15 cellular contexts compared by ENCODE assay signal in the genomic region with DNA sequence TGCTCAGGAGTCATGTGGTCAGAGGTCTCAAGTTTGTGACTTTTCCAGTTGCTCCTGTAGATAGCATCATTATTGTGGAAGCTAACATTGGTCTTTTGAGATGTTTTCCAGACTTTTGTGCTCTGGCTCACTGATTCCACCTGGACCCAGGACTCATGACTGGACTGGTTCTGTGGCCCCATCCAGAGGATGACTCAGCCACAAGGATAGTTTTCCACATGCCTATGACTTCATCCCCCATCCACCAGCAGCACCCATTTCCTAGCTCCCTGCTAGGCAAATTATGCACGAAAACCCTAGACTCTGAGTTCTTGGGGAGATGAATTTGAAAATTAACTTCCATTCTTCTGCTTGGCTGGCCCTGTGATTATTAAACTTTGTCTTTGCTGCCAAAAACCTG.
A peak's percentile ranks its signal among the peaks of the same experiment; 100 is the strongest.
DNase-seq lines count a peak whose midpoint lies in the region; ATAC-seq, FAIRE-seq and TF ChIP-seq lines count a peak whose summit lies in the region.
"Had no signal": no experiment of that assay in that cellular context is flagged by ENCODE, and none has a peak within 500 bp of the region (broad histone marks: within the 10 kb centered on the region; RNA-seq: fewer than 3 reads in every experiment).

No MANE protein-coding gene starts in this region.

- no peaks in the 10 kb centered on the region for H3K27me3 ChIP-seq in breast epithelium
- no peaks in the 10 kb centered on the region for H3K27me3 ChIP-seq in foreskin keratinocyte

- no peaks in the 10 kb centered on the region for H3K9me3 Mint-ChIP-seq in MCF 10A (ENCODE audit: unreplicated experiment)
- H3K9me3 Mint-ChIP-seq in chondrocyte (ENCODE audit: low read depth), result peaks cover 57% of the 10 kb centered on the region

- ATAC-seq in foreskin keratinocyte (peak; percentile 96), HG03354 (IDR thresholded peaks at IDR 0.05; ENCODE audit: poor library complexity, severe bottlenecking, unreplicated experiment) (no peak), GM21515 (IDR thresholded peaks at IDR 0.05; ENCODE audit: unreplicated experiment) (no peak)
- ATAC-seq: GM12878, HCT116 had no signal

- no peaks in the 10 kb centered on the region for H3K36me3 ChIP-seq in breast epithelium

- no peak overlapping the region for H3K27ac Mint-ChIP-seq in MCF 10A (ENCODE audit: low read depth, unreplicated experiment)
- no peak overlapping the region for H3K27ac Mint-ChIP-seq in chondrocyte (ENCODE audit: unreplicated experiment)

- POLR2A ChIA-PET in MCF 10A (lab: Yijun Ruan, JAX), result interaction anchor here (0.9 kb wide), 1 partner anchor 35 kb away, joined by 4 read pairs; no protein-coding TSS in a partner anchor

- H3K4me1 ChIP-seq in breast epithelium (no peaks in the 10 kb centered on the region), foreskin keratinocyte (no peaks in the 10 kb centered on the region)

- intact Hi-C loops in MCF 10A (cut with micrococcal nuclease) (no loop called here), breast epithelium (cut with DNase I; ENCODE audit: low total_unique reads) (no loop called here)

- H3K4me1 Mint-ChIP-seq in MCF 10A (ENCODE audit: insufficient read depth, unreplicated experiment), result peaks cover 17% of the 10 kb centered on the region
- H3K4me1 Mint-ChIP-seq in chondrocyte (ENCODE audit: low read depth), result no peaks in the 10 kb centered on the region

- no peak overlapping the region for H3K4me3 ChIP-seq in breast epithelium
- H3K4me3 ChIP-seq: GM12878 had no signal

- no peak for FAIRE-seq in urothelium cell line (lab: Jason Lieb, UNC)
- FAIRE-seq: GM12878, GM19239 had no signal

- H3K27me3 Mint-ChIP-seq in MCF 10A (ENCODE audit: insufficient read depth, unreplicated experiment), result no peaks in the 10 kb centered on the region
- no peaks in the 10 kb centered on the region for H3K27me3 Mint-ChIP-seq in chondrocyte (ENCODE audit: low read depth)

- H3K4me3 Mint-ChIP-seq in MCF 10A (ENCODE audit: unreplicated experiment) (no peak overlapping the region), chondrocyte (ENCODE audit: unreplicated experiment) (no peak overlapping the region)

- BruUV-seq in MCF 10A (replicated peaks; lab: Mats Ljungman, UMichigan), result no TSS peak

- CTCF ChIA-PET in MCF 10A (lab: Yijun Ruan, JAX), result interaction anchor here (0.6 kb wide), 1 partner anchor 67 kb away, joined by 5 read pairs; no protein-coding TSS in a partner anchor

- TF ChIP-seq POLR2A in breast epithelium (IDR thresholded peaks at IDR 0.05), result no peak

- H3K36me3 Mint-ChIP-seq in MCF 10A (ENCODE audit: insufficient read depth, unreplicated experiment), result no peaks in the 10 kb centered on the region
- no peaks in the 10 kb centered on the region for H3K36me3 Mint-ChIP-seq in chondrocyte (ENCODE audit: low read depth)

- TF ChIP-seq CTCF in MCF 10A (IDR thresholded peaks at IDR 0.05; ENCODE audit: unreplicated experiment), result no peak
- TF ChIP-seq CTCF in breast epithelium (IDR thresholded peaks at IDR 0.05), result no peak
- TF ChIP-seq CTCF in foreskin keratinocyte (conservative IDR thresholded peaks at IDR 0.05), result no peak
- no peak for TF ChIP-seq CTCF in chondrocyte (IDR thresholded peaks at IDR 0.05)

- H3K9me3 ChIP-seq in breast epithelium, result no peaks in the 10 kb centered on the region

- no peak overlapping the region for H3K27ac ChIP-seq in breast epithelium
- H3K27ac ChIP-seq in foreskin keratinocyte, result no peak overlapping the region

- DNase-seq in MCF 10A (ENCODE audit: unreplicated experiment), result peak; percentile 23
- no peak for DNase-seq in breast epithelium (ENCODE audit: low spot score in 2 of 2)
- DNase-seq in NCI-H446 treated with DMSO at 0.1 percent for 48 hours (lab: John Stamatoyannopoulos, UW), result peak; percentile 94
- DNase-seq in foreskin keratinocyte, result peak; percentile 61 to 80
- peak; percentile 8 for DNase-seq in urothelium cell line (ENCODE audit: low spot score)
- no peak for DNase-seq in chondrocyte (ENCODE audit: low spot score)
- DNase-seq: C1 segment of cervical spinal cord, GOT3, NCI-H1930, OCI-M1 had no signal

Comparison
In these comparisons a context has a peak if more than half of its experiments do, and no peak if none do; other contexts are left out.
1. DNase-seq: peak in MCF 10A (single experiment), NCI-H446 treated with DMSO at 0.1 percent for 48 hours (single experiment), foreskin keratinocyte (2 of 2) and urothelium cell line (single experiment); none in breast epithelium (0 of 2) and chondrocyte (single experiment).